ENCODE assay signal across 9 cellular contexts in genomic region chr10:124339951-124340760, GRCh38.
DNase-seq lines count a peak whose midpoint lies in the region; ATAC-seq and TF ChIP-seq lines count a peak whose summit lies in the region.
"Had no signal": no experiment of that assay in that cellular context is flagged by ENCODE, and none has a peak within 500 bp of the region (broad histone marks: within the 10 kb centered on the region; RNA-seq: fewer than 3 reads in every experiment).

No MANE protein-coding gene starts in this region.

- no peak overlapping the region for H3K4me3 Mint-ChIP-seq in activated T-helper 2 cell treated with anti-CD3 and anti-CD28 coated beads, Interferon-gamma antibody, Interleukin-2, Interleukin-4, amounts not matched to agents 10 μg/mL and 5 μg/mL and 100 μg/mL, durations not matched to agents 14 hours and 24 hours and 36 hours (ENCODE audit: low read depth)
- H3K4me3 Mint-ChIP-seq: activated naive CD4-positive, alpha-beta T cell treated with anti-CD3 and anti-CD28 coated beads, Interleukin-2, amount 10 ng/mL, durations not matched to agents 7 days and 5 days had no signal

- peaks cover 8% of the 10 kb centered on the region for H3K4me1 Mint-ChIP-seq in activated T-helper 2 cell treated with anti-CD3 and anti-CD28 coated beads, Interferon-gamma antibody, Interleukin-2, Interleukin-4, amounts not matched to agents 10 μg/mL and 5 μg/mL and 100 μg/mL, durations not matched to agents 14 hours and 24 hours and 36 hours (ENCODE audit: low read depth)

- CTCF ChIA-PET in A673 (lab: Charles Lee): no interaction called here

- no peak for ATAC-seq in GM21529 (IDR thresholded peaks at IDR 0.05; ENCODE audit: unreplicated experiment)

- H3K27ac ChIP-seq in A673 (ENCODE audit: low read depth, low read length, poor library complexity, severe bottlenecking) (peak overlapping the region; percentile 37), brain microvascular endothelial cell (peak overlapping the region; percentile 96)

- H3K4me3 ChIP-seq in A673 (ENCODE audit: low read depth, low read length, poor library complexity, severe bottlenecking) (no peak overlapping the region), brain microvascular endothelial cell (ENCODE audit: low read depth, low read length) (no peak overlapping the region)

- H3K4me1 ChIP-seq in A673 (ENCODE audit: insufficient read depth, low read length, poor library complexity, severe bottlenecking): peaks cover 21% of the 10 kb centered on the region

- no peaks in the 10 kb centered on the region for H3K36me3 ChIP-seq in A673 (ENCODE audit: insufficient read depth, low read length, poor library complexity, severe bottlenecking)
- no peaks in the 10 kb centered on the region for H3K36me3 ChIP-seq in brain microvascular endothelial cell (replicated peaks)

- H3K36me3 Mint-ChIP-seq in activated T-helper 2 cell treated with anti-CD3 and anti-CD28 coated beads, Interferon-gamma antibody, Interleukin-2, Interleukin-4, amounts not matched to agents 10 μg/mL and 5 μg/mL and 100 μg/mL, durations not matched to agents 14 hours and 24 hours and 36 hours (ENCODE audit: low read depth): no peaks in the 10 kb centered on the region
- H3K36me3 Mint-ChIP-seq: activated naive CD4-positive, alpha-beta T cell treated with anti-CD3 and anti-CD28 coated beads, Interleukin-2, amount 10 ng/mL, durations not matched to agents 7 days and 5 days had no signal

- POLR2A ChIA-PET in A673 (lab: Charles Lee; ENCODE audit: low non-redundant PET): no interaction called here

- H3K9me3 Mint-ChIP-seq in activated T-helper 2 cell treated with anti-CD3 and anti-CD28 coated beads, Interferon-gamma antibody, Interleukin-2, Interleukin-4, amounts not matched to agents 10 μg/mL and 5 μg/mL and 100 μg/mL, durations not matched to agents 14 hours and 24 hours and 36 hours: no peaks in the 10 kb centered on the region
- H3K9me3 Mint-ChIP-seq: activated naive CD4-positive, alpha-beta T cell treated with anti-CD3 and anti-CD28 coated beads, Interleukin-2, amount 10 ng/mL, durations not matched to agents 7 days and 5 days had no signal

- TF ChIP-seq CTCF in A673 (conservative IDR thresholded peaks at IDR 0.05; ENCODE audit: low read depth, low read length) (no peak), brain microvascular endothelial cell (IDR thresholded peaks at IDR 0.05; ENCODE audit: low read depth, low read length, missing control alignments) (no peak)

- intact Hi-C loops in A673 (cut with micrococcal nuclease; ENCODE audit: unreplicated experiment): no loop called here
- intact Hi-C loops in activated T-helper 2 cell treated with anti-CD3 and anti-CD28 coated beads, Interferon-gamma antibody, Interleukin-2, Interleukin-4, amounts not matched to agents 10 μg/mL and 5 μg/mL and 100 μg/mL, durations not matched to agents 14 hours and 24 hours and 36 hours (cut with micrococcal nuclease): no loop called here

- BruUV-seq in A673 (replicated peaks; lab: Mats Ljungman, UMichigan): no TSS peak

- no peak overlapping the region for H3K27ac Mint-ChIP-seq in activated T-helper 2 cell treated with anti-CD3 and anti-CD28 coated beads, Interferon-gamma antibody, Interleukin-2, Interleukin-4, amounts not matched to agents 10 μg/mL and 5 μg/mL and 100 μg/mL, durations not matched to agents 14 hours and 24 hours and 36 hours
- H3K27ac Mint-ChIP-seq: activated naive CD4-positive, alpha-beta T cell treated with anti-CD3 and anti-CD28 coated beads, Interleukin-2, amount 10 ng/mL, durations not matched to agents 7 days and 5 days had no signal

- DNase-seq in A673 (ENCODE audit: low spot score): no peak
- peak; percentile 81 for DNase-seq in GM04504 (ENCODE audit: low read depth)
- peak; percentile 98 for DNase-seq in brain microvascular endothelial cell
- DNase-seq in left kidney (ENCODE audit: low read depth, low spot score): peak; percentile 72
- DNase-seq in activated T-helper 2 cell treated with anti-CD3 and anti-CD28 coated beads, Interferon-gamma antibody, Interleukin-2, Interleukin-4, amounts not matched to agents 10 μg/mL and 5 μg/mL and 100 μg/mL, durations not matched to agents 14 hours and 24 hours and 36 hours (ENCODE audit: low spot score): no peak
- DNase-seq in NCI-H1930 (lab: John Stamatoyannopoulos, UW): no peak
- DNase-seq in NCI-H1048 (lab: John Stamatoyannopoulos, UW): no peak
- DNase-seq: activated naive CD4-positive, alpha-beta T cell treated with anti-CD3 and anti-CD28 coated beads, Interleukin-2, amount 10 ng/mL, durations not matched to agents 7 days and 5 days had no signal

- in situ Hi-C loops in brain microvascular endothelial cell (cut with HindIII; ENCODE audit: low pct_ligation_motif_present, low sequenced_read_pairs): no loop called here

- no peaks in the 10 kb centered on the region for H3K27me3 Mint-ChIP-seq in activated T-helper 2 cell treated with anti-CD3 and anti-CD28 coated beads, Interferon-gamma antibody, Interleukin-2, Interleukin-4, amounts not matched to agents 10 μg/mL and 5 μg/mL and 100 μg/mL, durations not matched to agents 14 hours and 24 hours and 36 hours (ENCODE audit: low read depth)
- H3K27me3 Mint-ChIP-seq: activated naive CD4-positive, alpha-beta T cell treated with anti-CD3 and anti-CD28 coated beads, Interleukin-2, amount 10 ng/mL, durations not matched to agents 7 days and 5 days had no signal

- H3K9me3 ChIP-seq in A673 (ENCODE audit: low read depth, low read length, poor library complexity, severe bottlenecking): peaks cover 3% of the 10 kb centered on the region

- H3K27me3 ChIP-seq in A673 (replicated peaks; ENCODE audit: insufficient read depth, low read depth, low read length, poor library complexity) (no peaks in the 10 kb centered on the region), brain microvascular endothelial cell (replicated peaks) (no peaks in the 10 kb centered on the region)

Comparison
In these comparisons a context has a peak if more than half of its experiments do, and no peak if none do; other contexts are left out.
1. DNase-seq: peak in GM04504 (single experiment), brain microvascular endothelial cell (single experiment) and left kidney (single experiment); none in A673 (single experiment), activated T-helper 2 cell treated with anti-CD3 and anti-CD28 coated beads, Interferon-gamma antibody, Interleukin-2, Interleukin-4, amounts not matched to agents 10 μg/mL and 5 μg/mL and 100 μg/mL, durations not matched to agents 14 hours and 24 hours and 36 hours (single experiment), NCI-H1930 (0 of 2) and NCI-H1048 (single experiment).